Comparison of ENCODE assay signal across 31 cellular contexts in the genomic region with DNA sequence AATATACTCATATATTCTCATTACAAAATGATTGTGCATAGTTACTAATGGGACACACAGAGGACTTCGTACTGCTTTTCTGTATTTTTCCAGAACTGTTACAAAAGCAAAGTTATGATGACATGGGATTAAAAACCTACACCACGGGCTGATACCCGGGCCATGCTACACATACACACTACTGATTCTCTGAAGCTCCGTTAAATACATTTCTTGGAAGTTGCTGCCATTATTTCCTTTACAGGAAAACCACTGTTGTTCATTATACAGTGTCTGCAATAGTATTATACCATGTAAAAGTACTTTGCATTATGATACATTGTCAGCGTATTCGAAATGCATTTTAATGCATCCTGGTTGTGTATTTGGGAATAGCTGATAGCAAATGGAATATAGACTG. TPM values are rescaled to one million over a fixed set of nuclear protein-coding genes. Genes with fewer than 3 reads are reported as not detected.
"Had no signal": no experiment of that assay in that cellular context is flagged by ENCODE, and none has a peak within 500 bp of the region (broad histone marks: within the 10 kb centered on the region; RNA-seq: fewer than 3 reads in every experiment).

No MANE protein-coding gene starts in this region.

- FAIRE-seq: islet of Langerhans, kidney had no signal

- H3K27me3 Mint-ChIP-seq: stimulated activated memory B cell treated with anti-CD40 and anti-IgM and Interleukin-4, amounts not matched to agents 10 μg/mL and 1 μg/mL and 100 μg/mL, for 72 hours had no signal

- H3K27ac ChIP-seq: left lung, lower lobe of right lung, neural progenitor cell, neutrophil, parathyroid adenoma, psoas muscle, right atrium auricular region, right lobe of liver, testis, thyroid gland, transverse colon, upper lobe of left lung, vagina had no signal

- H3K36me3 ChIP-seq: left lung, lower lobe of right lung, neural progenitor cell, neutrophil, right atrium auricular region, right lobe of liver, thyroid gland, transverse colon, upper lobe of left lung, vagina had no signal

- H3K36me3 Mint-ChIP-seq: immature natural killer cell; naive thymus-derived CD8-positive, alpha-beta T cell; neural progenitor cell had no signal

- H3K27ac Mint-ChIP-seq: immature natural killer cell; naive thymus-derived CD8-positive, alpha-beta T cell; nephron progenitor cell; neural progenitor cell; stimulated activated memory B cell treated with anti-CD40 and anti-IgM and Interleukin-4, amounts not matched to agents 10 μg/mL and 1 μg/mL and 100 μg/mL, for 72 hours; stimulated activated naive CD8-positive, alpha-beta T cell treated with anti-CD3 and anti-CD28 coated beads, Interleukin-15, amount 100 ng/mL, for 72 hours had no signal

- H3K4me1 Mint-ChIP-seq: immature natural killer cell had no signal

- DNase-seq: hypothalamus; immature natural killer cell; kidney; left colon; left lung; lower lobe of right lung; mammary epithelial cell; mesenchymal stem cell; naive thymus-derived CD8-positive, alpha-beta T cell; nephron progenitor cell; occipital lobe; psoas muscle; right lobe of liver; stimulated activated CD4-positive, alpha-beta T cell treated with anti-CD3 and anti-CD28 coated beads, Interleukin-1b, Interleukin-23, amount 100 ng/mL, for 48 hours; stimulated activated CD4-positive, alpha-beta T cell treated with anti-CD3 and anti-CD28 coated beads, Interleukin-2, amount 100 ng/mL, for 48 hours; stimulated activated CD4-positive, alpha-beta T cell treated with anti-CD3 and anti-CD28 coated beads, Interleukin-4, amount 100 ng/mL, for 4 hours; stimulated activated CD8-positive, alpha-beta memory T cell treated with anti-CD3 and anti-CD28 coated beads, Interleukin-4, amount 100 ng/mL, for 48 hours; stimulated activated naive CD4-positive, alpha-beta T cell treated with Interleukin-2 at 50 U/mL for 16 hours; stimulated activated naive CD8-positive, alpha-beta T cell treated with anti-CD3 and anti-CD28 coated beads, Interleukin-15, amount 100 ng/mL, for 72 hours; testis; thyroid gland; transverse colon; upper lobe of left lung had no signal

- H3K27me3 ChIP-seq: right atrium auricular region, right lobe of liver, testis, thyroid gland, upper lobe of left lung, vagina had no signal

- H3K9ac ChIP-seq: neural progenitor cell, parathyroid adenoma had no signal

- H3K4me1 ChIP-seq: left lung, lower lobe of right lung, parathyroid adenoma, psoas muscle, right lobe of liver, transverse colon, upper lobe of left lung had no signal

- ATAC-seq: left colon; left lung; lower lobe of right lung; naive thymus-derived CD8-positive, alpha-beta T cell; psoas muscle; right lobe of liver; stimulated activated memory B cell treated with anti-CD40 and anti-IgM and Interleukin-4, amounts not matched to agents 10 μg/mL and 1 μg/mL and 100 μg/mL, for 72 hours; stimulated activated naive CD8-positive, alpha-beta T cell treated with anti-CD3 and anti-CD28 coated beads, Interleukin-15, amount 100 ng/mL, for 72 hours had no signal

- H3K9me3 Mint-ChIP-seq: immature natural killer cell; naive thymus-derived CD8-positive, alpha-beta T cell; nephron progenitor cell; neural progenitor cell; stimulated activated memory B cell treated with anti-CD40 and anti-IgM and Interleukin-4, amounts not matched to agents 10 μg/mL and 1 μg/mL and 100 μg/mL, for 72 hours; stimulated activated naive CD8-positive, alpha-beta T cell treated with anti-CD3 and anti-CD28 coated beads, Interleukin-15, amount 100 ng/mL, for 72 hours had no signal

- H3K4me3 ChIP-seq: left lung, lower lobe of right lung, neural progenitor cell, psoas muscle, right atrium auricular region, right lobe of liver, smooth muscle cell, testis, thyroid gland, transverse colon, upper lobe of left lung, vagina had no signal

- H3K9me3 ChIP-seq: left lung, lower lobe of right lung, neutrophil, psoas muscle, right atrium auricular region, right lobe of liver, testis, thyroid gland, transverse colon, upper lobe of left lung, vagina had no signal

- H3K4me3 Mint-ChIP-seq: immature natural killer cell; naive thymus-derived CD8-positive, alpha-beta T cell; nephron progenitor cell; neural progenitor cell; stimulated activated memory B cell treated with anti-CD40 and anti-IgM and Interleukin-4, amounts not matched to agents 10 μg/mL and 1 μg/mL and 100 μg/mL, for 72 hours; stimulated activated naive CD8-positive, alpha-beta T cell treated with anti-CD3 and anti-CD28 coated beads, Interleukin-15, amount 100 ng/mL, for 72 hours had no signal

RNA-seq across cellular contexts. Expression of gene EBF1, which starts 32.5 kb away (rescaled TPM):
- polyA plus RNA-seq: immature natural killer cell, mammary epithelial cell had no signal
